ENCODE assay signal across 8 cellular contexts in genomic region chr1:212791676-212792395, GRCh38. TPM values are rescaled to one million over a fixed set of nuclear protein-coding genes. Genes with fewer than 3 reads are reported as not detected.
DNase-seq lines count a peak whose midpoint lies in the region; ATAC-seq lines count a peak whose summit lies in the region.

NSL1 (minus strand) TSS chr1:212791777; CDS start chr1:212791763, 14 bp downstream.
A gene with protein sequence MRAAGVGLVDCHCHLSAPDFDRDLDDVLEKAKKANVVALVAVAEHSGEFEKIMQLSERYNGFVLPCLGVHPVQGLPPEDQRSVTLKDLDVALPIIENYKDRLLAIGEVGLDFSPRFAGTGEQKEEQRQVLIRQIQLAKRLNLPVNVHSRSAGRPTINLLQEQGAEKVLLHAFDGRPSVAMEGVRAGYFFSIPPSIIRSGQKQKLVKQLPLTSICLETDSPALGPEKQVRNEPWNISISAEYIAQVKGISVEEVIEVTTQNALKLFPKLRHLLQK (plus strand): TSS chr1:212791894. CDS start chr1:212791922, 28 bp downstream.

- H3K27me3 Mint-ChIP-seq in effector memory CD8-positive, alpha-beta T cell: no peaks in the 10 kb centered on the region
- H3K27me3 Mint-ChIP-seq in memory B cell: no peaks in the 10 kb centered on the region

- peaks cover 30 to 38% of the 10 kb centered on the region in 2 donors for H3K4me1 Mint-ChIP-seq in effector memory CD8-positive, alpha-beta T cell (ENCODE audit: low read depth in 2 of 2)
- H3K4me1 Mint-ChIP-seq in memory B cell: peaks cover 15% of the 10 kb centered on the region

- peak within 1 kb of the TSS; percentile 98 to 100 for H3K27ac Mint-ChIP-seq in effector memory CD8-positive, alpha-beta T cell
- H3K27ac Mint-ChIP-seq in memory B cell: peak within 1 kb of the TSS; percentile 93

- no peaks in the 10 kb centered on the region for H3K9me3 Mint-ChIP-seq in effector memory CD8-positive, alpha-beta T cell
- peaks cover 4% of the 10 kb centered on the region for H3K9me3 Mint-ChIP-seq in memory B cell

- ATAC-seq in GM21360 (IDR thresholded peaks at IDR 0.05; ENCODE audit: unreplicated experiment) (peak; percentile 64), memory B cell (ENCODE audit: low read depth) (peak; percentile 55)
- ATAC-seq in effector memory CD8-positive, alpha-beta T cell (replicated peaks): peak; percentile 90

- H3K36me3 Mint-ChIP-seq in effector memory CD8-positive, alpha-beta T cell (ENCODE audit: insufficient read depth): peaks cover 25% of the 10 kb centered on the region
- peaks cover 7% of the 10 kb centered on the region for H3K36me3 Mint-ChIP-seq in memory B cell

- H3K4me3 Mint-ChIP-seq in effector memory CD8-positive, alpha-beta T cell: peak within 1 kb of the TSS; percentile 98 to 100
- H3K4me3 Mint-ChIP-seq in memory B cell: peak within 1 kb of the TSS; percentile 99

- peak; percentile 73 for DNase-seq in COLO829 (ENCODE audit: low spot score)
- peak; percentile 98 for DNase-seq in HT-29 (ENCODE audit: low spot score)
- peak; percentile 76 for DNase-seq in NK-92 treated with Interleukin-12 subunit alpha and Interleukin-12 subunit beta, amount 100 ng/mL, for 24 hours (lab: John Stamatoyannopoulos, UW)
- peak; percentile 85 to 93 for DNase-seq in activated CD8-positive, alpha-beta memory T cell treated with anti-CD3 and anti-CD28 coated beads for 4 hours (ENCODE audit: low read depth in 2 of 2)
- peak; percentile 96 to 98 (median 97) for DNase-seq in effector memory CD8-positive, alpha-beta T cell
- DNase-seq in memory B cell (ENCODE audit: low spot score in 2 of 2): peak; percentile 99 to 100
- peak; percentile 93 for DNase-seq in stimulated activated CD8-positive, alpha-beta memory T cell treated with anti-CD3 and anti-CD28 coated beads, Interleukin-12 subunit alpha, Interleukin-12 subunit beta, amount 100 ng/mL, for 1 hour (ENCODE audit: low read depth)

RNA-seq across cellular contexts. Expression of gene NSL1, which starts in this region (rescaled TPM):
- 19.4 and 28.8 TPM in 2 replicates for total RNA-seq in HT-29 (2014; rRNA removed; shearing (Covaris generic))

RNA-seq across cellular contexts. Expression of the second gene that starts in this region (rescaled TPM):
- 1.4 and 4.1 TPM in 2 replicates for total RNA-seq in HT-29 (2014; rRNA removed; shearing (Covaris generic))

Comparison
In these comparisons a context has a peak if more than half of its experiments do, and no peak if none do; other contexts are left out.
1. Peak in every context shown above with its lines: DNase-seq and ATAC-seq.